In genomic region chr7:127650842-127651555, GRCh38 we compare ENCODE assay signal across 8 cellular contexts. TPM values are rescaled to one million over a fixed set of nuclear protein-coding genes. Genes with fewer than 3 reads are reported as not detected.
DNase-seq lines count a peak whose midpoint lies in the region; ATAC-seq, FAIRE-seq and TF ChIP-seq lines count a peak whose summit lies in the region.

No MANE protein-coding gene starts in this region.

- H3K4me3 ChIP-seq in brain microvascular endothelial cell (ENCODE audit: low read depth, low read length): peak overlapping the region; percentile 81
- peak overlapping the region; percentile 69 to 80 (median 76) for H3K4me3 ChIP-seq in keratinocyte (ENCODE audit: control insufficient read depth in 2 of 3, extremely low read depth in 1 of 3, insufficient read depth in 2 of 3, low read depth in 1 of 3, low read length in 3 of 3)

- FAIRE-seq in keratinocyte (lab: Jason Lieb, UNC): no peak

- H4K20me1 ChIP-seq in keratinocyte (ENCODE audit: control insufficient read depth, extremely low read depth, insufficient read depth, low read length): peaks cover 23% of the 10 kb centered on the region

- H3K27ac ChIP-seq in brain microvascular endothelial cell (peak overlapping the region; percentile 94), keratinocyte (ENCODE audit: control insufficient read depth, insufficient read depth, low read length) (peak overlapping the region; percentile 96), temporal lobe (ENCODE audit: low read depth, low read length) (peak overlapping the region; percentile 91)

- in situ Hi-C loops in brain microvascular endothelial cell (cut with HindIII; ENCODE audit: low pct_ligation_motif_present, low sequenced_read_pairs): no loop called here

- DNase-seq in NCI-H82 (lab: John Stamatoyannopoulos, UW): peak; percentile 7
- no peak for DNase-seq in NCI-H82 treated with DMSO at 0.1 percent for 48 hours (lab: John Stamatoyannopoulos, UW; ENCODE audit: unreplicated experiment)
- peak; percentile 39 for DNase-seq in NCI-H2029 treated with DMSO at 0.1 percent for 48 hours (lab: John Stamatoyannopoulos, UW)
- DNase-seq in brain microvascular endothelial cell: no peak
- DNase-seq in keratinocyte (ENCODE audit: low read depth, low spot score): no peak
- DNase-seq in NCI-H1436 treated with DMSO at 0.1 percent for 48 hours (lab: John Stamatoyannopoulos, UW): no peak

- peaks cover 26% of the 10 kb centered on the region for H3K4me1 ChIP-seq in keratinocyte (ENCODE audit: control insufficient read depth, extremely low read depth, insufficient read depth, low read length)

- peaks cover 3% of the 10 kb centered on the region for H3K9me1 ChIP-seq in keratinocyte (ENCODE audit: control insufficient read depth, extremely low read depth, insufficient read depth, low read length)

- ATAC-seq in GM19328 (IDR thresholded peaks at IDR 0.05; ENCODE audit: unreplicated experiment): no peak

- H2AFZ ChIP-seq in keratinocyte (ENCODE audit: control insufficient read depth, low read length): peak overlapping the region; percentile 87

- peak overlapping the region; percentile 90 for H3K4me2 ChIP-seq in keratinocyte (ENCODE audit: control insufficient read depth, extremely low read depth, insufficient read depth, low read depth, low read length)

- H3K36me3 ChIP-seq in brain microvascular endothelial cell (replicated peaks) (no peaks in the 10 kb centered on the region), keratinocyte (ENCODE audit: control insufficient read depth in 2 of 2, extremely low read depth in 1 of 2, insufficient read depth in 2 of 2, low read length in 2 of 2) (peaks cover 0 to 11% of the 10 kb centered on the region in 2 experiments)

- no peaks in the 10 kb centered on the region for H3K9me3 ChIP-seq in keratinocyte (ENCODE audit: control insufficient read depth, low read depth, low read length)

- peaks cover 40% of the 10 kb centered on the region for H3K79me2 ChIP-seq in keratinocyte (ENCODE audit: control insufficient read depth, insufficient read depth, low read length)

- dilution Hi-C loops in keratinocyte (cut with MboI; ENCODE audit: extremely low pct_ligation_motif_present, low sequenced_read_pairs): no loop called here

- peak overlapping the region; percentile 96 for H3K9ac ChIP-seq in keratinocyte (ENCODE audit: control insufficient read depth, extremely low read depth, insufficient read depth, low read length)

- no peak for TF ChIP-seq CTCF in brain microvascular endothelial cell (IDR thresholded peaks at IDR 0.05; ENCODE audit: low read depth, low read length, missing control alignments)
- TF ChIP-seq CTCF in keratinocyte (optimal IDR thresholded peaks at IDR 0.05 in 1 of 3, IDR thresholded peaks at IDR 0.05 in 1 of 3, conservative IDR thresholded peaks at IDR 0.05 in 1 of 3; ENCODE audit: extremely low read depth in 1 of 3, insufficient read depth in 2 of 3, low read length in 3 of 3): no peak

- H3K27me3 ChIP-seq in brain microvascular endothelial cell (replicated peaks) (no peaks in the 10 kb centered on the region), keratinocyte (ENCODE audit: control insufficient read depth, extremely low read depth, insufficient read depth, low read length) (no peaks in the 10 kb centered on the region)

RNA-seq across cellular contexts. Expression of gene SND1, which starts 1.0 kb away (rescaled TPM):
- 140 to 173 TPM (median 150 TPM) in 3 replicates for polyA plus RNA-seq in keratinocyte
- 73.6 TPM for polyA plus RNA-seq in keratinocyte (2011; ENCODE audit: low read depth)
- polyA plus RNA-seq in keratinocyte (2011; cell fraction: cytosol; rRNA removed): 131 and 140 TPM in 2 replicates
- 170 and 189 TPM in 2 replicates for polyA plus RNA-seq in keratinocyte (2011; cell fraction: nucleus; rRNA removed)
- polyA plus RNA-seq in keratinocyte (2012; ENCODE audit: low replicate concordance): 102 and 186 TPM in 2 replicates
- 190 to 271 TPM (median 243 TPM) in 3 replicates for polyA minus RNA-seq in keratinocyte
- polyA minus RNA-seq in keratinocyte (2011; cell fraction: cytosol; rRNA and poly(A)+ RNA removed): 253 TPM
- polyA minus RNA-seq in keratinocyte (2011; cell fraction: nucleus; rRNA and poly(A)+ RNA removed): 156 and 281 TPM in 2 replicates
- 47.5 TPM for total RNA-seq in temporal lobe

RNA-seq across cellular contexts. Expression of gene PAX4, which starts 33.1 kb away (rescaled TPM):
- not detected in 3 replicates for polyA plus RNA-seq in keratinocyte
- polyA plus RNA-seq in keratinocyte (2011; ENCODE audit: low read depth): not detected
- polyA plus RNA-seq in keratinocyte (2011; cell fraction: cytosol; rRNA removed): not detected in 2 replicates
- not detected in 2 replicates for polyA plus RNA-seq in keratinocyte (2011; cell fraction: nucleus; rRNA removed)
- polyA plus RNA-seq in keratinocyte (2012; ENCODE audit: low replicate concordance): not detected in 2 replicates
- not detected in 3 replicates for polyA minus RNA-seq in keratinocyte
- polyA minus RNA-seq in keratinocyte (2011; cell fraction: cytosol; rRNA and poly(A)+ RNA removed): not detected
- polyA minus RNA-seq in keratinocyte (2011; cell fraction: nucleus; rRNA and poly(A)+ RNA removed): not detected in 2 replicates
- not detected for total RNA-seq in temporal lobe

RNA-seq across cellular contexts. Expression of gene FSCN3, which starts 57.5 kb away (rescaled TPM):
- polyA plus RNA-seq in keratinocyte: 0.31 to 1.2 TPM (median 0.51 TPM) in 3 replicates
- 0.16 TPM for polyA plus RNA-seq in keratinocyte (2011; ENCODE audit: low read depth)
- 0.46 and 0.87 TPM in 2 replicates for polyA plus RNA-seq in keratinocyte (2011; cell fraction: cytosol; rRNA removed)
- 1.2 and 1.6 TPM in 2 replicates for polyA plus RNA-seq in keratinocyte (2011; cell fraction: nucleus; rRNA removed)
- polyA plus RNA-seq in keratinocyte (2012; ENCODE audit: low replicate concordance): 0.61 and 0.83 TPM in 2 replicates
- 1.2 TPM in 1 of 3 replicates, not detected in the others for polyA minus RNA-seq in keratinocyte
- not detected for polyA minus RNA-seq in keratinocyte (2011; cell fraction: cytosol; rRNA and poly(A)+ RNA removed)
- not detected in 2 replicates for polyA minus RNA-seq in keratinocyte (2011; cell fraction: nucleus; rRNA and poly(A)+ RNA removed)
- total RNA-seq in temporal lobe: 1.2 TPM

Comparison
In these comparisons a context has a peak if more than half of its experiments do, and no peak if none do; other contexts are left out.
1. DNase-seq: peak in NCI-H82 (single experiment) and NCI-H2029 treated with DMSO at 0.1 percent for 48 hours (single experiment); none in NCI-H82 treated with DMSO at 0.1 percent for 48 hours (single experiment), brain microvascular endothelial cell (single experiment), keratinocyte (single experiment) and NCI-H1436 treated with DMSO at 0.1 percent for 48 hours (single experiment).
2. Peak in every context shown above with its lines, with median percentiles within 50 percentile points of each other: H3K27ac ChIP-seq.